ENCODE assay signal across 22 cellular contexts in the genomic region with DNA sequence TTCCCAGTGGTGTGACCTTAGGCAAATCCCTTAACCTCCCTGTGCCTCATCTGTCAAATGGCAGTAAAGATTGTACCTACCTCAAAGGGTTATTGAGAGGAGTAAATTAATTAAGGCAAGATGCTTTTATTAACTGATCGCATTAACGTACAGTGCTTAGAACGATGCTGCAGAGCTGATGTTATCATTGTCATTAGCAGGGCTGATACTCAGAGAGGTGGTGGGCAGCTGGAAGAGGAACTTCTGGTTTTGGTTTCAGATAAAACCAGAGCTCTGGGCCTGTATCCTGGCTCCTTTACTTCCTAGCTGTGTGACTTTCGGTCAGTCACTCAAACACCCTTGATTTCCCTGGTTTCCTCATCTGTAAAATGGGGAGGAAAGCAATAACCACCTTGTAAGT. TPM values are rescaled to one million over a fixed set of nuclear protein-coding genes. Genes with fewer than 3 reads are reported as not detected.
A peak's percentile ranks its signal among the peaks of the same experiment; 100 is the strongest.
DNase-seq lines count a peak whose midpoint lies in the region; ATAC-seq and TF ChIP-seq lines count a peak whose summit lies in the region.
"Had no signal": no experiment of that assay in that cellular context is flagged by ENCODE, and none has a peak within 500 bp of the region (broad histone marks: within the 10 kb centered on the region; RNA-seq: fewer than 3 reads in every experiment).

No MANE protein-coding gene starts in this region.

- peak; percentile 22 for ATAC-seq in HG02870 (IDR thresholded peaks at IDR 0.05; ENCODE audit: unreplicated experiment)
- no peak for ATAC-seq in SK-N-SH treated with all-trans-retinoic acid at 6 μM for 48 hours
- ATAC-seq in naive B cell (ENCODE audit: low read depth in 2 of 2), result peak; percentile 46 to 52
- ATAC-seq in GM21528 (IDR thresholded peaks at IDR 0.05; ENCODE audit: low FRiP score, unreplicated experiment), result no peak
- ATAC-seq: gastrocnemius medialis, natural killer cell, Panc1 had no signal

- peaks cover 0 to 12% (median 4%) of the 10 kb centered on the region in 7 donors for H3K9me3 Mint-ChIP-seq in naive B cell
- H3K9me3 Mint-ChIP-seq: natural killer cell had no signal

- peaks cover 0 to 9% (median 0%) of the 10 kb centered on the region in 3 donors for H3K27me3 Mint-ChIP-seq in naive B cell
- H3K27me3 Mint-ChIP-seq: activated CD4-positive, alpha-beta T cell treated with anti-CD3 and anti-CD28 coated beads, Interleukin-2, amount 10 ng/mL, durations not matched to agents 7 days and 5 days; activated naive CD4-positive, alpha-beta T cell treated with anti-CD3 and anti-CD28 coated beads, Interleukin-2, amount 50 U/mL, for 24 hours; CD4-positive, alpha-beta T cell had no signal

- H3K36me3 Mint-ChIP-seq in naive B cell, result peaks cover 0 to 12% of the 10 kb centered on the region in 2 donors
- H3K36me3 Mint-ChIP-seq: activated naive CD4-positive, alpha-beta T cell treated with anti-CD3 and anti-CD28 coated beads, Interleukin-2, amount 50 U/mL, for 24 hours; natural killer cell had no signal

- peak overlapping the region in 3 of 8 donors; percentile 2 to 53 (median 48) for H3K4me3 Mint-ChIP-seq in naive B cell
- H3K4me3 Mint-ChIP-seq: activated CD4-positive, alpha-beta T cell treated with anti-CD3 and anti-CD28 coated beads, Interleukin-2, amount 10 ng/mL, durations not matched to agents 7 days and 5 days; activated naive CD4-positive, alpha-beta T cell treated with anti-CD3 and anti-CD28 coated beads, Interleukin-2, amount 50 U/mL, for 24 hours; CD4-positive, alpha-beta T cell; natural killer cell had no signal

- H3K4me1 Mint-ChIP-seq in naive B cell, result peaks cover 13 to 20% (median 13%) of the 10 kb centered on the region in 3 donors
- H3K4me1 Mint-ChIP-seq: activated naive CD4-positive, alpha-beta T cell treated with anti-CD3 and anti-CD28 coated beads, Interleukin-2, amount 50 U/mL, for 24 hours; natural killer cell had no signal

- DNase-seq in CD1c-positive myeloid dendritic cell (ENCODE audit: extremely low spot score) (peak; percentile 3), naive B cell (no peak), middle frontal gyrus (ENCODE audit: extremely low spot score, low spot score) (no peak), NCI-H1092 treated with DMSO at 0.1 percent for 48 hours (lab: John Stamatoyannopoulos, UW) (no peak)
- DNase-seq: activated CD4-positive, alpha-beta T cell treated with anti-CD3 and anti-CD28 coated beads, Interleukin-2, amount 10 ng/mL, durations not matched to agents 7 days and 5 days; CD4-positive, alpha-beta T cell; cortex of kidney; gastrocnemius medialis; Karpas-422; natural killer cell; NCI-H1105 treated with DMSO at 0.1 percent for 48 hours; NCI-H2029 treated with DMSO at 0.1 percent for 48 hours; NCI-H345; NCI-H748 treated with DMSO at 0.1 percent for 48 hours; SHP77 treated with DMSO at 0.1 percent for 48 hours; stimulated activated CD4-positive, alpha-beta T cell treated with anti-CD3 and anti-CD28 coated beads, Interleukin-2, amount 100 ng/mL, for 24 hours; T-helper 1 cell had no signal

- H3K27ac Mint-ChIP-seq in naive B cell, result peak overlapping the region in 5 of 6 donors; percentile 75 to 94 (median 88)
- H3K27ac Mint-ChIP-seq: activated CD4-positive, alpha-beta T cell treated with anti-CD3 and anti-CD28 coated beads, Interleukin-2, amount 10 ng/mL, durations not matched to agents 7 days and 5 days; activated naive CD4-positive, alpha-beta T cell treated with anti-CD3 and anti-CD28 coated beads, Interleukin-2, amount 50 U/mL, for 24 hours; CD4-positive, alpha-beta T cell; natural killer cell had no signal

TF ChIP-seq in SK-N-SH treated with all-trans-retinoic acid at 6 μM for 48 hours, 23 proteins besides CTCF, POLR2A, EP300 and RAD21:
- TF ChIP-seq SNAI2 (CRISPR knock-in tag; IDR thresholded peaks at IDR 0.05) (no peak), TCF4 (CRISPR knock-in tag; IDR thresholded peaks at IDR 0.05; ENCODE audit: borderline replicate concordance) (peak; percentile 73; the same call in 1 of the 2 replicates)

RNA-seq across cellular contexts. Expression of a gene that starts 55.1 kb away (rescaled TPM):
- 1,000 to 10,000 TPM; 1,004 to 1,312 (median 1,081) TPM for polyA plus RNA-seq in naive B cell (ENCODE audit: low read depth in 6 of 6)

Comparison
In these comparisons a context has a peak if more than half of its experiments do, and no peak if none do; other contexts are left out.
1. ATAC-seq: peak in HG02870 (single experiment) and naive B cell (2 of 2); none in SK-N-SH treated with all-trans-retinoic acid at 6 μM for 48 hours (single experiment) and GM21528 (single experiment).